Comparison of ENCODE assay signal across 8 cellular contexts in genomic region chr5:107486489-107486888, GRCh38.
A peak's percentile ranks its signal among the peaks of the same experiment; 100 is the strongest.
DNase-seq lines count a peak whose midpoint lies in the region; ATAC-seq and TF ChIP-seq lines count a peak whose summit lies in the region.

No MANE protein-coding gene starts in this region.

- no peaks in the 10 kb centered on the region for H4K20me1 ChIP-seq in osteoblast (ENCODE audit: insufficient read depth, low read length)

- H3K4me2 ChIP-seq in osteoblast (ENCODE audit: insufficient read depth, low read length), result no peak overlapping the region

- H2AFZ ChIP-seq in osteoblast (ENCODE audit: low read length), result no peak overlapping the region

- ATAC-seq in HG03575 (IDR thresholded peaks at IDR 0.05; ENCODE audit: extremely low read depth, insufficient number of reproducible peaks, low FRiP score, unreplicated experiment), result peak; percentile 82

- TF ChIP-seq CTCF in GM20000 (IDR thresholded peaks at IDR 0.05; ENCODE audit: extremely low read depth, missing control alignments) (no peak), osteoblast (IDR thresholded peaks at IDR 0.05; ENCODE audit: extremely low read depth, low read depth, low read length) (no peak), uterus (IDR thresholded peaks at IDR 0.05) (no peak)

- H3K9me3 ChIP-seq in osteoblast (ENCODE audit: low read depth, low read length), result no peaks in the 10 kb centered on the region
- H3K9me3 ChIP-seq in uterus, result no peaks in the 10 kb centered on the region

- H3K36me3 ChIP-seq in osteoblast (ENCODE audit: insufficient read depth, low read length) (no peaks in the 10 kb centered on the region), uterus (no peaks in the 10 kb centered on the region)

- TF ChIP-seq POLR2A in uterus (IDR thresholded peaks at IDR 0.05), result no peak

- intact Hi-C loops in uterus (cut with DNase I; ENCODE audit: low total_unique reads), result no loop called here

- H3K4me3 ChIP-seq in osteoblast (ENCODE audit: insufficient read depth, low read length) (no peak overlapping the region), uterus (no peak overlapping the region)

- peak; percentile 22 for DNase-seq in CD1c-positive myeloid dendritic cell (ENCODE audit: extremely low spot score)
- DNase-seq in GM20000 (ENCODE audit: low spot score), result peak; percentile 40
- DNase-seq in activated gamma-delta T cell treated with anti-CD3 and anti-CD28 coated beads, Interleukin-2, amount 50 U/mL, for 16 hours (ENCODE audit: low read depth), result peak; percentile 41
- DNase-seq in stimulated activated CD4-positive, alpha-beta T cell treated with anti-CD3 and anti-CD28 coated beads, Interleukin-1b, Interleukin-23, amount 100 ng/mL, for 48 hours, result peak; percentile 67
- no peak for DNase-seq in osteoblast (ENCODE audit: insufficient read length, low spot score, missing footprints)
- DNase-seq in retina, result no peak
- no peak for DNase-seq in uterus

- H3K4me1 ChIP-seq in osteoblast (ENCODE audit: insufficient read depth, low read length) (peaks cover 12% of the 10 kb centered on the region), uterus (no peaks in the 10 kb centered on the region)

- H3K27me3 ChIP-seq in osteoblast (ENCODE audit: insufficient read depth, low read length) (no peaks in the 10 kb centered on the region), uterus (no peaks in the 10 kb centered on the region)

- no peaks in the 10 kb centered on the region for H3K79me2 ChIP-seq in osteoblast (ENCODE audit: insufficient read depth, low read length)

- no peak overlapping the region for H3K27ac ChIP-seq in osteoblast (ENCODE audit: low read depth, low read length)
- no peak overlapping the region for H3K27ac ChIP-seq in uterus

Comparison
In these comparisons a context has a peak if more than half of its experiments do, and no peak if none do; other contexts are left out.
1. DNase-seq: peak in CD1c-positive myeloid dendritic cell (single experiment), GM20000 (single experiment), activated gamma-delta T cell treated with anti-CD3 and anti-CD28 coated beads, Interleukin-2, amount 50 U/mL, for 16 hours (single experiment) and stimulated activated CD4-positive, alpha-beta T cell treated with anti-CD3 and anti-CD28 coated beads, Interleukin-1b, Interleukin-23, amount 100 ng/mL, for 48 hours (single experiment); none in osteoblast (single experiment), retina (single experiment) and uterus (0 of 2).